Comparison of ENCODE assay signal across 12 cellular contexts in genomic region chr1:8398677-8399076, GRCh38.
A peak's percentile ranks its signal among the peaks of the same experiment; 100 is the strongest.
DNase-seq lines count a peak whose midpoint lies in the region; ATAC-seq, FAIRE-seq and TF ChIP-seq lines count a peak whose summit lies in the region.
"Had no signal": no experiment of that assay in that cellular context is flagged by ENCODE, and none has a peak within 500 bp of the region (broad histone marks: within the 10 kb centered on the region; RNA-seq: fewer than 3 reads in every experiment).

No MANE protein-coding gene starts in this region.

- H3K4me3 ChIP-seq in ACC112 (ENCODE audit: low read depth, low read length) = no peak overlapping the region
- H3K4me3 ChIP-seq in DOHH2 (ENCODE audit: low read length) = no peak overlapping the region

- no peak for DNase-seq in activated B cell treated with CpG ODN at 0.5 μM for 24 hours
- no peak for DNase-seq in mesothelial cell of epicardium (ENCODE audit: low spot score in 2 of 2, unreplicated experiment in 2 of 2)
- DNase-seq in kidney tubule cell (ENCODE audit: low spot score) = no peak
- no peak for DNase-seq in H54 (ENCODE audit: insufficient read length, low spot score)
- no peak for DNase-seq in SKM-1 treated with dmso at 0.1 percent for 144 hours (lab: John Stamatoyannopoulos, UW; ENCODE audit: unreplicated experiment)
- DNase-seq in ecto neural progenitor cell (ENCODE audit: low spot score) = no peak
- DNase-seq: cortex of kidney, NCI-H2029 treated with DMSO at 0.1 percent for 48 hours had no signal

- H3K9me3 Mint-ChIP-seq in activated B cell treated with CpG ODN at 0.5 μM for 24 hours (no peaks in the 10 kb centered on the region), mesothelial cell of epicardium (peaks cover 4% of the 10 kb centered on the region)
- H3K9me3 Mint-ChIP-seq: activated T-helper 2 cell treated with anti-CD3 and anti-CD28 coated beads, Interferon-gamma antibody, Interleukin-2, Interleukin-4, amounts not matched to agents 10 μg/mL and 5 μg/mL and 100 μg/mL, durations not matched to agents 14 hours and 24 hours and 36 hours had no signal

- H3K27me3 ChIP-seq in ACC112 (ENCODE audit: insufficient read depth, low read length) (no peaks in the 10 kb centered on the region), DOHH2 (ENCODE audit: control insufficient read depth, low read length) (no peaks in the 10 kb centered on the region)

- peaks cover 18% of the 10 kb centered on the region; the same call in 1 of the 2 replicates for H4K20me1 ChIP-seq in DOHH2 (ENCODE audit: control insufficient read depth, insufficient read depth, low read depth, low read length)

- H2AFZ ChIP-seq in ACC112 (ENCODE audit: low read length, unreplicated experiment) = no peak overlapping the region

- POLR2A ChIA-PET in activated B cell treated with CpG ODN at 0.5 μM for 24 hours (lab: Charles Lee) = no interaction called here

- CTCF ChIA-PET in activated B cell treated with CpG ODN at 0.5 μM for 24 hours (lab: Charles Lee) = no interaction called here

- no peaks in the 10 kb centered on the region for H3K9me3 ChIP-seq in DOHH2 (ENCODE audit: control insufficient read depth, insufficient read depth, low read length)

- intact Hi-C loops in activated B cell treated with CpG ODN at 0.5 μM for 24 hours (cut with micrococcal nuclease) = no loop called here

- H3K79me2 ChIP-seq in ACC112 (ENCODE audit: control insufficient read depth, insufficient read depth, low read length, unreplicated experiment) (peaks cover 42% of the 10 kb centered on the region), DOHH2 (ENCODE audit: control insufficient read depth, low read length) (peaks cover 81% of the 10 kb centered on the region)

- H3F3A ChIP-seq in DOHH2 (ENCODE audit: control insufficient read depth, insufficient read depth) = peaks cover 13% of the 10 kb centered on the region; the same call in 1 of the 2 replicates

- H3K9me2 ChIP-seq in DOHH2 (replicated peaks; ENCODE audit: control insufficient read depth, low read length) = no peaks in the 10 kb centered on the region

- FAIRE-seq in H54 (lab: Jason Lieb, UNC) = no peak

- H3K27ac ChIP-seq in ACC112 (ENCODE audit: low read depth, low read length) (peak overlapping the region; percentile 100), DOHH2 (ENCODE audit: low read depth, low read length) (no peak overlapping the region)

- no peaks in the 10 kb centered on the region for H3K27me3 Mint-ChIP-seq in activated B cell treated with CpG ODN at 0.5 μM for 24 hours
- no peaks in the 10 kb centered on the region for H3K27me3 Mint-ChIP-seq in mesothelial cell of epicardium (ENCODE audit: low read depth)
- H3K27me3 Mint-ChIP-seq: stimulated activated naive CD8-positive, alpha-beta T cell treated with anti-CD3 and anti-CD28 coated beads, Interleukin-15, Interleukin-2, amounts not matched to agents 100 ng/mL and 50 ng/mL, for 24 hours had no signal

- peaks cover 24% of the 10 kb centered on the region for H3K36me3 ChIP-seq in ACC112 (ENCODE audit: insufficient read depth, low read length)
- peaks cover 66% of the 10 kb centered on the region for H3K36me3 ChIP-seq in DOHH2 (ENCODE audit: control insufficient read depth, low read length)

- no peak for TF ChIP-seq POLR2A in H54 (IDR thresholded peaks at IDR 0.05; ENCODE audit: low read depth, low read length)

- peaks cover 27% of the 10 kb centered on the region for H3K36me3 Mint-ChIP-seq in activated B cell treated with CpG ODN at 0.5 μM for 24 hours (ENCODE audit: low read depth)
- H3K36me3 Mint-ChIP-seq in mesothelial cell of epicardium = peaks cover 16% of the 10 kb centered on the region

- no peak for ATAC-seq in activated B cell treated with CpG ODN at 0.5 μM for 24 hours (ENCODE audit: low read depth)

- TF ChIP-seq CTCF in DOHH2 (IDR thresholded peaks at IDR 0.05; ENCODE audit: low read depth, low read length, poor library complexity, severe bottlenecking) (peak; percentile 54), activated B cell treated with CpG ODN at 0.5 μM for 24 hours (IDR thresholded peaks at IDR 0.05) (no peak), mesothelial cell of epicardium (IDR thresholded peaks at IDR 0.05; ENCODE audit: unreplicated experiment) (peak; percentile 39)

- H3K4me3 Mint-ChIP-seq in activated B cell treated with CpG ODN at 0.5 μM for 24 hours (no peak overlapping the region), mesothelial cell of epicardium (no peak overlapping the region)
- H3K4me3 Mint-ChIP-seq: stimulated activated naive CD8-positive, alpha-beta T cell treated with anti-CD3 and anti-CD28 coated beads, Interleukin-15, Interleukin-2, amounts not matched to agents 100 ng/mL and 50 ng/mL, for 24 hours had no signal

- peak overlapping the region; percentile 49 for H3K4me2 ChIP-seq in DOHH2 (ENCODE audit: low read length)

- H3K27ac Mint-ChIP-seq in activated B cell treated with CpG ODN at 0.5 μM for 24 hours (peak overlapping the region; percentile 82), mesothelial cell of epicardium (peak overlapping the region; percentile 90)

- H3K4me1 Mint-ChIP-seq in activated B cell treated with CpG ODN at 0.5 μM for 24 hours (peaks cover 57% of the 10 kb centered on the region), mesothelial cell of epicardium (peaks cover 51% of the 10 kb centered on the region)

- H3K4me1 ChIP-seq in ACC112 (ENCODE audit: control insufficient read depth, insufficient read depth, low read length, unreplicated experiment) = peaks cover 48% of the 10 kb centered on the region
- peaks cover 66% of the 10 kb centered on the region for H3K4me1 ChIP-seq in DOHH2 (ENCODE audit: control insufficient read depth, low read length)
